Comparison of ENCODE assay signal across 8 cellular contexts in the genomic region with DNA sequence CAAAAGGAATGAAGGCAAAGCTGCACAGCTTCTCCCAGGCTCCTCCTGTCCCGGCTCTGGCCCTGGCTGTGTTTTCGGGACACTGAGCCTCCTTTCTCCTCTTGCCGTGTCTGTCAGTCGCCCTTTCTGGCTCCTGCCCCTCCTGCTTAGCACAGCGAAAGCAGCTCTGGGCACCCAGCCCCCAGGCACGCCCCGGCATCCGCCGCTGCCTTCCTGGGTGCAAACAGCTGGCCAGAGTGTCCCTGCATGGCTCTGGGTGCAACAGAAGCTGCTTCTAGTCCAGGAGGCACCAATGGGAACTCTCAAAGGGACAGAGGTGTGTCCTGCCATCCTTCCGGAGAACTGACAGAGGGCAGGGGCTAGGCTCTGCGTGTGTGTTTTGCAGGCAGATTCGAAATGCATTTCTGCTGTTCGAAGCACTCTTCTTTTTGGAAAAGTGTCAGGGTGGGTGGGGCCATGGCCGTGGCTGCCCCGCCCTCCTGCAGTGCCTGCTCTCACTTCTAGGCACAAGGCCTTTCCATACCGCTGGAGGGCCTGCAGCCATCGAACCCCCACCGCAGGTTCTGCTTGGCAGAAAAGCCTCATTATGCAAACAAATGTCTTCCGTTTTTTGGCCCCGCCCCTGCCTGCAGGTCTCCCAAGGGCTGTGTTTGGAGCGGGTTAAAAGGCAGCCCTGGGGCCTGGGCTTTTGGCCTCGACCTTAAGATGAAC. TPM values are rescaled to one million over a fixed set of nuclear protein-coding genes. Genes with fewer than 3 reads are reported as not detected.
A peak's percentile ranks its signal among the peaks of the same experiment; 100 is the strongest.
DNase-seq lines count a peak whose midpoint lies in the region; ATAC-seq, FAIRE-seq and TF ChIP-seq lines count a peak whose summit lies in the region.

No MANE protein-coding gene starts in this region.

- H3K4me1 Mint-ChIP-seq in naive B cell = peaks cover 14 to 30% (median 23%) of the 10 kb centered on the region in 3 donors

- no peak for TF ChIP-seq RAD21 in K562 (CRISPR knock-in tag; conservative IDR thresholded peaks at IDR 0.05 in 1 of 2, IDR thresholded peaks at IDR 0.05 in 1 of 2)

- TF ChIP-seq EP300 in K562 (IDR thresholded peaks at IDR 0.05; ENCODE audit: low read length) = no peak

- CTCF ChIA-PET in K562 (lab: Yijun Ruan, JAX; ENCODE audit: low intra/inter-chr PET ratio) = no interaction called here

- H3K9me3 Mint-ChIP-seq in naive B cell = no peaks in the 10 kb centered on the region

- H3K27ac ChIP-seq in K562 (ENCODE audit: extremely low read depth, low read depth, low read length) = no peak overlapping the region; the same call in 2 of the 3 replicates

- H3K27ac Mint-ChIP-seq in naive B cell = peak overlapping the region in 5 of 6 donors; percentile 25 to 90 (median 82)

- H3K4me3 Mint-ChIP-seq in naive B cell = peak overlapping the region in 7 of 8 donors; percentile 53 to 89 (median 76)

- POLR2A ChIA-PET in K562 (lab: Yijun Ruan, JAX) = interaction anchor here (0.6 to 2.2 kb wide), 2 partner anchors 43 to 268 kb away, joined by 3 to 8 read pairs; no protein-coding TSS in a partner anchor

- 22% methylated on average over 16 of the region's 22 CpGs for WGBS in K562 (ENCODE audit: insufficient coverage, low coverage, missing lambda C conversion rate)

- peak; percentile 88 for FAIRE-seq in K562 (lab: Jason Lieb, UNC)

- in situ Hi-C loops in K562 (cut with MboI) (no loop called here), G401 (cut with HindIII; ENCODE audit: low sequenced_read_pairs) (no loop called here)

- peaks cover 8 to 75% of the 10 kb centered on the region in 2 experiments; a peak in 4 of 5 replicates for H3K4me1 ChIP-seq in K562 (replicated peaks in 1 of 2; ENCODE audit: control insufficient read depth in 2 of 2, insufficient read depth in 2 of 2, low read length in 2 of 2)

- no peak overlapping the region for H3K4me3 ChIP-seq in K562

- peak; percentile 77 for ATAC-seq in GM19463 (IDR thresholded peaks at IDR 0.05; ENCODE audit: unreplicated experiment)
- ATAC-seq in K562 = peak; percentile 89
- ATAC-seq in naive B cell (ENCODE audit: low read depth in 2 of 2) = peak; percentile 87 to 94
- ATAC-seq in GM18873 (IDR thresholded peaks at IDR 0.05; ENCODE audit: low FRiP score, unreplicated experiment) = no peak

- peak in 1 of 3 experiments; percentile 25; a peak in 2 of 6 replicates for TF ChIP-seq CTCF in K562 (IDR thresholded peaks at IDR 0.05 in 2 of 3, conservative IDR thresholded peaks at IDR 0.05 in 1 of 3; ENCODE audit: insufficient read depth in 2 of 3, low read depth in 1 of 3, low read length in 3 of 3)

- H4K20me1 ChIP-seq in K562 (replicated peaks; ENCODE audit: control insufficient read depth, insufficient read depth, low read length) = no peaks in the 10 kb centered on the region

- no peaks in the 10 kb centered on the region for H3K36me3 ChIP-seq in K562 (ENCODE audit: control insufficient read depth, insufficient read depth, low read length)

- no peaks in the 10 kb centered on the region for H3K27me3 Mint-ChIP-seq in naive B cell

- H2AFZ ChIP-seq in K562 (ENCODE audit: low read depth, low read length) = peak overlapping the region; percentile 87

- no peaks in the 10 kb centered on the region for H3K79me2 ChIP-seq in K562 (ENCODE audit: control insufficient read depth, insufficient read depth, low read length)

- H3K27me3 ChIP-seq in K562 (ENCODE audit: control insufficient read depth in 2 of 2, insufficient read depth in 2 of 2, low read length in 2 of 2) = peaks cover 0 to 9% of the 10 kb centered on the region in 2 experiments; a peak in 2 of 5 replicates

- no TSS peak for BruUV-seq in K562 (replicated peaks; lab: Mats Ljungman, UMichigan)

- H3K9me1 ChIP-seq in K562 (ENCODE audit: control insufficient read depth, insufficient read depth, low read length) = no peaks in the 10 kb centered on the region

- H3K9ac ChIP-seq in K562 (ENCODE audit: insufficient read depth in 1 of 2, low read depth in 2 of 2, low read length in 2 of 2) = peak overlapping the region in 1 of 2 experiments; percentile 54; a peak in 2 of 4 replicates

- TF ChIP-seq POLR2A in K562 (conservative IDR thresholded peaks at IDR 0.05) = no peak

- no peaks in the 10 kb centered on the region for H3K36me3 Mint-ChIP-seq in naive B cell

- H3K4me2 ChIP-seq in K562 (ENCODE audit: insufficient read depth, low read length) = peak overlapping the region; percentile 45

- DNase-seq in DMS153 treated with DMSO at 0.1 percent for 48 hours (lab: John Stamatoyannopoulos, UW; ENCODE audit: unreplicated experiment) (peak; percentile 33), NCI-H2029 treated with DMSO at 0.1 percent for 48 hours (lab: John Stamatoyannopoulos, UW) (peak; percentile 21), K562 (ENCODE audit: extremely low read depth in 1 of 4, low spot score in 3 of 4) (peak; percentile 58 to 65 (median 62)), naive B cell (peak; percentile 84), cerebellum (ENCODE audit: low spot score) (no peak), G401 (ENCODE audit: low spot score) (no peak)

- no peaks in the 10 kb centered on the region for H3K9me3 ChIP-seq in K562 (replicated peaks; ENCODE audit: control insufficient read depth, insufficient read depth, low read depth, low read length)

- intact Hi-C loops in K562 (cut with micrococcal nuclease) = no loop called here

RNA-seq across cellular contexts. Expression of a gene that starts 15.5 kb away (rescaled TPM):
- total RNA-seq in K562 (2011; cell fraction: chromatin; rRNA removed; ENCODE audit: low replicate concordance) = 2.5 and 7.3 TPM in 2 replicates
- 4.0 and 4.9 TPM in 2 replicates for total RNA-seq in K562 (2011; cell fraction: nucleolus; rRNA removed)
- total RNA-seq in K562 (2011; cell fraction: nucleoplasm; rRNA removed) = 2.8 and 4.0 TPM in 2 replicates
- total RNA-seq in K562 (2014; rRNA removed) (0.77 and 1.9 TPM in 2 replicates), K562 (2014; rRNA removed; fragmentation: Illumina TruSeq; extraction: Trizol) (0.18 and 0.51 TPM in 2 replicates), K562 (2015; rRNA removed; fragmentation: Illumina TruSeq; extraction: Trizol) (0.98 and 1.4 TPM in 2 replicates), K562 (2021) (1.3 and 1.7 TPM in 2 replicates), cerebellum (3.8 TPM)
- polyA plus RNA-seq in K562 (2011; rRNA removed) (1.3 and 2.5 TPM in 2 replicates), K562 (2014; fragmentation: Illumina TruSeq; extraction: Trizol) (0.48 and 0.76 TPM in 2 replicates), K562 (2014; fragmentation: Nextera tagmentation; extraction: Ambion mirVana) (under 1 TPM in 1 of 2 experiments, not detected in 1; 0.14 TPM), K562 (2014; rRNA removed) (3.0 and 3.6 TPM in 2 replicates), naive B cell (ENCODE audit: low read depth in 6 of 6) (10 to 100 TPM in 2 of 6 donors, 1 to 10 TPM in 4; 1.2 to 19.6 (median 2.6) TPM)
- polyA plus RNA-seq in K562 (2011; cell fraction: cytosol; rRNA removed) = 1.7 and 1.9 TPM in 2 replicates
- polyA plus RNA-seq in K562 (2011; cell fraction: nucleus; rRNA removed) = 12.1 and 20.8 TPM in 2 replicates
- 2.0 and 3.0 TPM in 2 replicates for polyA plus RNA-seq in K562 (2012)
- polyA minus RNA-seq in K562 (2011; rRNA and poly(A)+ RNA removed) = 0.35 and 0.87 TPM in 2 replicates
- 1.3 TPM in 1 of 2 replicates, not detected in the other for polyA minus RNA-seq in K562 (2011; cell fraction: cytosol; rRNA and poly(A)+ RNA removed)
- polyA minus RNA-seq in K562 (2011; cell fraction: nucleus; rRNA and poly(A)+ RNA removed) = 1.2 and 2.3 TPM in 2 replicates
- 8.6 TPM in 2 replicates for total RNA-seq in G401 (2014; rRNA removed; shearing (Covaris generic))

RNA-seq across cellular contexts. Expression of a gene that starts 27.7 kb away (rescaled TPM):
- 16.5 and 43.5 TPM in 2 replicates for total RNA-seq in K562 (2011; cell fraction: chromatin; rRNA removed; ENCODE audit: low replicate concordance)
- 33.8 and 38.4 TPM in 2 replicates for total RNA-seq in K562 (2011; cell fraction: nucleolus; rRNA removed)
- 22.4 and 24.6 TPM in 2 replicates for total RNA-seq in K562 (2011; cell fraction: nucleoplasm; rRNA removed)
- total RNA-seq in K562 (2014; rRNA removed) = 56.3 and 56.5 TPM in 2 replicates
- total RNA-seq in K562 (2014; rRNA removed; fragmentation: Illumina TruSeq; extraction: Trizol) = 8.9 and 10.3 TPM in 2 replicates
- 17.5 and 18.7 TPM in 2 replicates for total RNA-seq in K562 (2015; rRNA removed; fragmentation: Illumina TruSeq; extraction: Trizol)
- total RNA-seq in K562 (2021) = 33.1 and 36.5 TPM in 2 replicates
- polyA plus RNA-seq in K562 (2011; rRNA removed) = 23.3 and 25.4 TPM in 2 replicates
- 15.8 and 36.7 TPM in 2 replicates for polyA plus RNA-seq in K562 (2011; cell fraction: cytosol; rRNA removed)
- 32.3 and 48.8 TPM in 2 replicates for polyA plus RNA-seq in K562 (2011; cell fraction: nucleus; rRNA removed)
- 21.1 and 26.0 TPM in 2 replicates for polyA plus RNA-seq in K562 (2012)
- polyA plus RNA-seq in K562 (2014; fragmentation: Illumina TruSeq; extraction: Trizol) = 16.6 and 22.0 TPM in 2 replicates
- under 1 TPM; 0.39 TPM for polyA plus RNA-seq in K562 (2014; fragmentation: Nextera tagmentation; extraction: Ambion mirVana)
- 34.2 and 36.7 TPM in 2 replicates for polyA plus RNA-seq in K562 (2014; rRNA removed)
- 17.7 and 23.1 TPM in 2 replicates for polyA minus RNA-seq in K562 (2011; rRNA and poly(A)+ RNA removed)
- 19.9 and 22.3 TPM in 2 replicates for polyA minus RNA-seq in K562 (2011; cell fraction: cytosol; rRNA and poly(A)+ RNA removed)
- polyA minus RNA-seq in K562 (2011; cell fraction: nucleus; rRNA and poly(A)+ RNA removed) = 8.8 and 9.7 TPM in 2 replicates
- polyA plus RNA-seq in naive B cell (ENCODE audit: low read depth in 6 of 6) = 10 to 100 TPM; 20.6 to 74.6 (median 46.0) TPM
- 12.0 TPM for total RNA-seq in cerebellum
- total RNA-seq in G401 (2014; rRNA removed; shearing (Covaris generic)) = 43.9 and 45.6 TPM in 2 replicates

RNA-seq across cellular contexts. Expression of a gene that starts 29.3 kb away (rescaled TPM):
- 13.1 and 14.9 TPM in 2 replicates for total RNA-seq in K562 (2011; cell fraction: chromatin; rRNA removed; ENCODE audit: low replicate concordance)
- total RNA-seq in K562 (2011; cell fraction: nucleolus; rRNA removed) = 7.5 and 9.5 TPM in 2 replicates
- 8.6 and 8.8 TPM in 2 replicates for total RNA-seq in K562 (2011; cell fraction: nucleoplasm; rRNA removed)
- total RNA-seq in K562 (2014; rRNA removed) (11.1 and 11.2 TPM in 2 replicates), K562 (2014; rRNA removed; fragmentation: Illumina TruSeq; extraction: Trizol) (7.4 and 7.9 TPM in 2 replicates), K562 (2015; rRNA removed; fragmentation: Illumina TruSeq; extraction: Trizol) (9.2 and 10.2 TPM in 2 replicates), K562 (2021) (11.1 and 12.6 TPM in 2 replicates), cerebellum (9.3 TPM)
- polyA plus RNA-seq in K562 (2011; rRNA removed) (8.5 and 12.2 TPM in 2 replicates), K562 (2014; fragmentation: Illumina TruSeq; extraction: Trizol) (5.9 and 7.9 TPM in 2 replicates), K562 (2014; fragmentation: Nextera tagmentation; extraction: Ambion mirVana) (1 to 10 TPM in 1 of 2 experiments, under 1 TPM in 1; 1.00 to 1.1 TPM), K562 (2014; rRNA removed) (9.1 and 10.5 TPM in 2 replicates), naive B cell (ENCODE audit: low read depth in 6 of 6) (1 to 10 TPM in 5 of 6 donors, under 1 TPM in 1; 0.51 to 2.0 (median 1.2) TPM)
- polyA plus RNA-seq in K562 (2011; cell fraction: cytosol; rRNA removed) = 4.3 and 4.4 TPM in 2 replicates
- polyA plus RNA-seq in K562 (2011; cell fraction: nucleus; rRNA removed) = 8.0 and 8.3 TPM in 2 replicates
- 6.7 and 8.1 TPM in 2 replicates for polyA plus RNA-seq in K562 (2012)
- polyA minus RNA-seq in K562 (2011; rRNA and poly(A)+ RNA removed) = 6.6 and 6.8 TPM in 2 replicates
- 3.8 and 6.5 TPM in 2 replicates for polyA minus RNA-seq in K562 (2011; cell fraction: cytosol; rRNA and poly(A)+ RNA removed)
- 1.9 and 3.9 TPM in 2 replicates for polyA minus RNA-seq in K562 (2011; cell fraction: nucleus; rRNA and poly(A)+ RNA removed)
- 23.0 and 24.2 TPM in 2 replicates for total RNA-seq in G401 (2014; rRNA removed; shearing (Covaris generic))

RNA-seq across cellular contexts. Expression of a gene that starts 36.1 kb away (rescaled TPM):
- total RNA-seq in K562 (2011; cell fraction: chromatin; rRNA removed; ENCODE audit: low replicate concordance) = 11.0 and 21.6 TPM in 2 replicates
- 16.4 and 17.2 TPM in 2 replicates for total RNA-seq in K562 (2011; cell fraction: nucleolus; rRNA removed)
- 12.8 and 15.0 TPM in 2 replicates for total RNA-seq in K562 (2011; cell fraction: nucleoplasm; rRNA removed)
- total RNA-seq in K562 (2014; rRNA removed) = 31.3 and 37.0 TPM in 2 replicates
- total RNA-seq in K562 (2014; rRNA removed; fragmentation: Illumina TruSeq; extraction: Trizol) = 18.1 TPM in 2 replicates
- 25.2 and 25.7 TPM in 2 replicates for total RNA-seq in K562 (2015; rRNA removed; fragmentation: Illumina TruSeq; extraction: Trizol)
- total RNA-seq in K562 (2021) = 25.1 and 26.1 TPM in 2 replicates
- 18.7 and 20.7 TPM in 2 replicates for polyA plus RNA-seq in K562 (2011; rRNA removed)
- 20.8 and 28.5 TPM in 2 replicates for polyA plus RNA-seq in K562 (2011; cell fraction: cytosol; rRNA removed)
- polyA plus RNA-seq in K562 (2011; cell fraction: nucleus; rRNA removed) = 27.0 and 39.1 TPM in 2 replicates
- polyA plus RNA-seq in K562 (2012) = 14.8 and 21.7 TPM in 2 replicates
- polyA plus RNA-seq in K562 (2014; fragmentation: Illumina TruSeq; extraction: Trizol) = 18.4 and 21.0 TPM in 2 replicates
- polyA plus RNA-seq in K562 (2014; fragmentation: Nextera tagmentation; extraction: Ambion mirVana) = 1 to 10 TPM; 1.9 to 2.8 TPM
- 26.3 and 26.7 TPM in 2 replicates for polyA plus RNA-seq in K562 (2014; rRNA removed)
- polyA minus RNA-seq in K562 (2011; rRNA and poly(A)+ RNA removed) = 12.7 and 15.7 TPM in 2 replicates
- 9.6 and 11.5 TPM in 2 replicates for polyA minus RNA-seq in K562 (2011; cell fraction: cytosol; rRNA and poly(A)+ RNA removed)
- 9.4 and 12.2 TPM in 2 replicates for polyA minus RNA-seq in K562 (2011; cell fraction: nucleus; rRNA and poly(A)+ RNA removed)
- 10 to 100 TPM; 10.8 to 13.2 (median 11.3) TPM for polyA plus RNA-seq in naive B cell (ENCODE audit: low read depth in 6 of 6)
- 11.5 TPM for total RNA-seq in cerebellum
- 25.2 and 33.6 TPM in 2 replicates for total RNA-seq in G401 (2014; rRNA removed; shearing (Covaris generic))

Comparison
In these comparisons a context has a peak if more than half of its experiments do, and no peak if none do; other contexts are left out.
1. DNase-seq: peak in DMS153 treated with DMSO at 0.1 percent for 48 hours (single experiment), NCI-H2029 treated with DMSO at 0.1 percent for 48 hours (single experiment), K562 (4 of 4) and naive B cell (single experiment); none in cerebellum (single experiment) and G401 (single experiment).